ENCODE assay signal across 18 cellular contexts in the genomic region with DNA sequence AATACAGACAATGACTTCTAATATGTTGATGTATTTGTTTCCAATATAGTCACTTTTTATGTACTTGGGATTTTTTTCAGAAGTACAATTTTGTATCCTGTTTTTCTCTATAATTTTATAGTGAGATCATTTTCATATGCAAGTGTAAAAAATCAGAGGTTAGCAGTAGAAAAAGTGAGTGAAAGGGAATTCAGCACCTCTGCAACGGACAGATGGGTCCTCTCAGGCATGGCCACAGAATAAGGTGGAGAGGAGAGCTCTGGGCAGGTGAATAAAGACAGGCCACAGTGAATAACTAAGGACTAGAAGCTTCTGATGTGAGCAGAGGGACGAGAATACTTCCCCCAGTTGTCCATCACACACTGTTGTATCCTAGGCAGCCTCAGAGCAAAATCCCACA.
DNase-seq lines count a peak whose midpoint lies in the region; ATAC-seq, FAIRE-seq and TF ChIP-seq lines count a peak whose summit lies in the region.
"Had no signal": no experiment of that assay in that cellular context is flagged by ENCODE, and none has a peak within 500 bp of the region (broad histone marks: within the 10 kb centered on the region; RNA-seq: fewer than 3 reads in every experiment).

No MANE protein-coding gene starts in this region.

- H3K4me3 ChIP-seq in mammary epithelial cell (replicated peaks in 1 of 3; ENCODE audit: insufficient read depth in 1 of 3, low read depth in 2 of 3, low read length in 3 of 3) (no peak overlapping the region), astrocyte (ENCODE audit: insufficient read depth, low read depth, low read length) (no peak overlapping the region), mesodermal cell (ENCODE audit: extremely low read depth, insufficient read depth, low read length, poor library complexity, severe bottlenecking) (no peak overlapping the region), aorta (ENCODE audit: low read length in 2 of 2) (no peak overlapping the region)
- H3K4me3 ChIP-seq: PC-9 had no signal

- H3K27me3 Mint-ChIP-seq in MCF 10A (ENCODE audit: insufficient read depth, unreplicated experiment) (no peaks in the 10 kb centered on the region), astrocyte (ENCODE audit: low read depth, unreplicated experiment) (peaks cover 8% of the 10 kb centered on the region), CD14-positive monocyte (ENCODE audit: low read depth in 3 of 3) (peaks cover 2 to 3% (median 3%) of the 10 kb centered on the region in 3 donors)

- TF ChIP-seq CTCF in MCF 10A (IDR thresholded peaks at IDR 0.05; ENCODE audit: unreplicated experiment) (no peak), mammary epithelial cell (conservative IDR thresholded peaks at IDR 0.05 in 1 of 2, IDR thresholded peaks at IDR 0.05 in 1 of 2; ENCODE audit: extremely low read depth in 1 of 2, insufficient read depth in 1 of 2, low read depth in 1 of 2, low read length in 2 of 2) (no peak), astrocyte (IDR thresholded peaks at IDR 0.05; ENCODE audit: insufficient read depth, low read depth, low read length) (no peak), CD14-positive monocyte (IDR thresholded peaks at IDR 0.05) (no peak)

- DNase-seq in MCF 10A (ENCODE audit: unreplicated experiment), result no peak
- no peak for DNase-seq in mammary epithelial cell
- no peak for DNase-seq in astrocyte (ENCODE audit: low read depth)
- no peak for DNase-seq in aorta
- no peak for DNase-seq in GM03348 (ENCODE audit: low spot score)
- no peak for DNase-seq in amniotic stem cell (lab: John Stamatoyannopoulos, UW)
- no peak for DNase-seq in CD14-positive monocyte (ENCODE audit: low spot score)
- DNase-seq: 8988T, Calu3, DMS79 treated with DMSO at 0.1 percent for 48 hours, MM.1S, NCI-H1105, NCI-H187, PC-9 had no signal

- dilution Hi-C loops in mammary epithelial cell (cut with HindIII; ENCODE audit: low sequenced_read_pairs), result no loop called here

- POLR2A ChIA-PET in MCF 10A (lab: Yijun Ruan, JAX), result interaction anchor here (1.9 kb wide), 1 partner anchor 9 kb away, joined by 17 read pairs; no protein-coding TSS in a partner anchor

- peaks cover 32% of the 10 kb centered on the region for H3K4me1 ChIP-seq in mammary epithelial cell (ENCODE audit: insufficient read depth, low read length)
- H3K4me1 ChIP-seq in astrocyte (ENCODE audit: insufficient read depth, low read length), result peaks cover 41% of the 10 kb centered on the region
- H3K4me1 ChIP-seq in mesodermal cell (ENCODE audit: control insufficient read depth, insufficient read depth, low read length, poor library complexity, severe bottlenecking), result peaks cover 20% of the 10 kb centered on the region
- H3K4me1 ChIP-seq in aorta (ENCODE audit: control insufficient read depth in 1 of 2, insufficient read depth in 2 of 2, low read length in 2 of 2), result peaks cover 2 to 7% of the 10 kb centered on the region in 2 donors

- H3K4me2 ChIP-seq in mammary epithelial cell (ENCODE audit: insufficient read depth, low read depth, low read length) (no peak overlapping the region), astrocyte (ENCODE audit: low read length) (peak overlapping the region; percentile 61)
- H3K4me2 ChIP-seq: PC-9 had no signal

- CTCF ChIA-PET in MCF 10A (lab: Yijun Ruan, JAX) (interaction anchor here (0.6 to 0.8 kb wide), 2 partner anchors 108 to 196 kb away, joined by 4 to 5 read pairs; no protein-coding TSS in a partner anchor), mammary epithelial cell (lab: Charles Lee; ENCODE audit: low non-redundant PET) (no interaction called here)

- peaks cover 66% of the 10 kb centered on the region for H3K4me1 Mint-ChIP-seq in MCF 10A (ENCODE audit: insufficient read depth, unreplicated experiment)
- peaks cover 52% of the 10 kb centered on the region for H3K4me1 Mint-ChIP-seq in astrocyte (ENCODE audit: low read depth, unreplicated experiment)
- H3K4me1 Mint-ChIP-seq in CD14-positive monocyte, result peaks cover 12% of the 10 kb centered on the region

- H3K36me3 ChIP-seq in mammary epithelial cell (ENCODE audit: insufficient read depth, low read length) (no peaks in the 10 kb centered on the region), astrocyte (ENCODE audit: insufficient read depth, low read length) (no peaks in the 10 kb centered on the region), mesodermal cell (ENCODE audit: control insufficient read depth, insufficient read depth, low read length) (no peaks in the 10 kb centered on the region), aorta (ENCODE audit: control insufficient read depth in 1 of 2, insufficient read depth in 2 of 2, low read length in 1 of 2) (no peaks in the 10 kb centered on the region)

- in situ Hi-C loops in mammary epithelial cell (cut with MboI; ENCODE audit: low sequenced_read_pairs in 2 of 2), result no loop called here

- H3K36me3 Mint-ChIP-seq in MCF 10A (ENCODE audit: insufficient read depth, unreplicated experiment), result peaks cover 7% of the 10 kb centered on the region
- peaks cover 2% of the 10 kb centered on the region for H3K36me3 Mint-ChIP-seq in astrocyte (ENCODE audit: low read depth, unreplicated experiment)
- H3K36me3 Mint-ChIP-seq in CD14-positive monocyte, result no peaks in the 10 kb centered on the region

- H3K9ac ChIP-seq in mammary epithelial cell (ENCODE audit: insufficient read depth, low read length) (no peak overlapping the region), astrocyte (ENCODE audit: low read length) (no peak overlapping the region)

- H3K9me3 Mint-ChIP-seq in MCF 10A (ENCODE audit: unreplicated experiment) (no peaks in the 10 kb centered on the region), astrocyte (ENCODE audit: unreplicated experiment) (peaks cover 4% of the 10 kb centered on the region), CD14-positive monocyte (peaks cover 0 to 2% (median 0%) of the 10 kb centered on the region in 7 donors)

- no peak for FAIRE-seq in astrocyte (lab: Jason Lieb, UNC)
- FAIRE-seq: G401.6, HepG2 had no signal

- H3K27ac Mint-ChIP-seq in MCF 10A (ENCODE audit: low read depth, unreplicated experiment), result peak overlapping the region; percentile 84
- H3K27ac Mint-ChIP-seq in astrocyte (ENCODE audit: unreplicated experiment), result peak overlapping the region; percentile 75
- H3K27ac Mint-ChIP-seq in CD14-positive monocyte, result peak overlapping the region in 1 of 7 donors; percentile 46

- intact Hi-C loops in MCF 10A (cut with micrococcal nuclease), result no loop called here
- intact Hi-C loops in mammary epithelial cell (cut with micrococcal nuclease), result no loop called here
- intact Hi-C loops in aorta (cut with DNase I), result loop anchor here in 1 of 2 donors (10.0 kb wide), 1 partner anchor 209 kb away; no protein-coding TSS in a partner anchor
- intact Hi-C loops in CD14-positive monocyte (cut with micrococcal nuclease), result no loop called here

- H3K27ac ChIP-seq in mammary epithelial cell (ENCODE audit: insufficient read depth, low read depth, low read length), result no peak overlapping the region
- H3K27ac ChIP-seq in astrocyte (ENCODE audit: low read depth, low read length), result peak overlapping the region; percentile 45
- peak overlapping the region; percentile 8 for H3K27ac ChIP-seq in mesodermal cell (ENCODE audit: low read depth, low read length, severe bottlenecking)
- peak overlapping the region; percentile 73 to 76 for H3K27ac ChIP-seq in aorta (ENCODE audit: low read depth in 1 of 2, low read length in 2 of 2)
- H3K27ac ChIP-seq: PC-9 had no signal

- H2AFZ ChIP-seq in mammary epithelial cell (ENCODE audit: low read depth, low read length) (no peak overlapping the region), astrocyte (ENCODE audit: low read depth, low read length) (no peak overlapping the region)
- H2AFZ ChIP-seq: PC-9 had no signal

- H3K79me2 ChIP-seq in mammary epithelial cell (ENCODE audit: insufficient read depth, low read length), result no peaks in the 10 kb centered on the region
- no peaks in the 10 kb centered on the region for H3K79me2 ChIP-seq in astrocyte (ENCODE audit: insufficient read depth, low read length)

- no peak for ATAC-seq in aorta (ENCODE audit: low FRiP score)
- ATAC-seq: HepG2, Right ventricle myocardium inferior had no signal

- H3K9me3 ChIP-seq in mammary epithelial cell (replicated peaks; ENCODE audit: insufficient read depth, low read length) (no peaks in the 10 kb centered on the region), astrocyte (ENCODE audit: insufficient read depth, low read depth, low read length) (no peaks in the 10 kb centered on the region), mesodermal cell (ENCODE audit: control insufficient read depth, low read length) (no peaks in the 10 kb centered on the region), aorta (ENCODE audit: control insufficient read depth, low read length) (no peaks in the 10 kb centered on the region)

- BruUV-seq in MCF 10A (replicated peaks; lab: Mats Ljungman, UMichigan), result no TSS peak
- no TSS peak for BruUV-seq in mammary epithelial cell (replicated peaks; lab: Mats Ljungman, UMichigan)

- H3K4me3 Mint-ChIP-seq in MCF 10A (ENCODE audit: unreplicated experiment), result no peak overlapping the region
- no peak overlapping the region for H3K4me3 Mint-ChIP-seq in astrocyte (ENCODE audit: unreplicated experiment)
- no peak overlapping the region for H3K4me3 Mint-ChIP-seq in CD14-positive monocyte

- H4K20me1 ChIP-seq in mammary epithelial cell (ENCODE audit: insufficient read depth, low read length), result no peaks in the 10 kb centered on the region
- H4K20me1 ChIP-seq in astrocyte (ENCODE audit: insufficient read depth, low read length), result no peaks in the 10 kb centered on the region

- peaks cover 11% of the 10 kb centered on the region for H3K27me3 ChIP-seq in mammary epithelial cell (ENCODE audit: insufficient read depth, low read length)
- peaks cover 35% of the 10 kb centered on the region for H3K27me3 ChIP-seq in astrocyte (ENCODE audit: insufficient read depth, low read length)
- H3K27me3 ChIP-seq in aorta (ENCODE audit: control insufficient read depth in 1 of 2, insufficient read depth in 2 of 2, low read length in 1 of 2), result no peaks in the 10 kb centered on the region

- 92% methylated on average over 2 of the region's 2 CpGs for WGBS in mammary epithelial cell (ENCODE audit: low coverage, missing lambda C conversion rate)
- 87 to 89% methylated on average over 1 of the region's 2 CpGs for WGBS in mesodermal cell (ENCODE audit: insufficient coverage in 2 of 2), 2 experiments
- 74 to 75% methylated on average over 2 of the region's 2 CpGs for WGBS in aorta, 2 donors
